Comparison of ENCODE assay signal across 13 cellular contexts in genomic region chr2:207226671-207227061, GRCh38.
DNase-seq lines count a peak whose midpoint lies in the region; ATAC-seq and TF ChIP-seq lines count a peak whose summit lies in the region.
"Had no signal": no experiment of that assay in that cellular context is flagged by ENCODE, and none has a peak within 500 bp of the region (broad histone marks: within the 10 kb centered on the region; RNA-seq: fewer than 3 reads in every experiment).

No MANE protein-coding gene starts in this region.

- H3K27me3 Mint-ChIP-seq in nephron (ENCODE audit: low read depth) = peaks cover 3% of the 10 kb centered on the region

- DNase-seq in activated naive CD4-positive, alpha-beta T cell treated with anti-CD3 and anti-CD28 coated beads, Interleukin-2, amount 50 U/mL, for 72 hours (ENCODE audit: low spot score in 2 of 2) = no peak
- DNase-seq in activated naive CD4-positive, alpha-beta T cell treated with Interleukin-2 at 50 U/mL for 16 hours = no peak
- DNase-seq in coronary artery (ENCODE audit: low spot score) (no peak), tibial nerve (ENCODE audit: low spot score in 2 of 2) (no peak), T-helper 1 cell (no peak), OCI-M2 (lab: John Stamatoyannopoulos, UW; ENCODE audit: unreplicated experiment) (no peak)
- DNase-seq: activated T-cell treated with anti-CD3 and anti-CD28 coated beads, Interleukin-2, amount 50 U/mL, for 24 hours; DMS153; stimulated activated CD4-positive, alpha-beta T cell treated with anti-CD3 and anti-CD28 coated beads, Interleukin-4, amount 100 ng/mL, for 1 hour had no signal

- TF ChIP-seq EP300 in tibial nerve (IDR thresholded peaks at IDR 0.05) = no peak

- peaks cover 0 to 31% (median 11%) of the 10 kb centered on the region in 4 donors for H3K4me1 ChIP-seq in tibial nerve
- H3K4me1 ChIP-seq: body of pancreas had no signal

- no peaks in the 10 kb centered on the region for H3K9me3 ChIP-seq in tibial nerve
- H3K9me3 ChIP-seq: body of pancreas had no signal

- no peak for TF ChIP-seq POLR2A in tibial nerve (IDR thresholded peaks at IDR 0.05)

- no peak for ATAC-seq in activated naive CD4-positive, alpha-beta T cell treated with anti-CD3 and anti-CD28 coated beads, Interleukin-2, amount 50 U/mL, for 72 hours
- ATAC-seq in GM21526 (IDR thresholded peaks at IDR 0.05; ENCODE audit: low FRiP score, unreplicated experiment) = no peak
- ATAC-seq: body of pancreas had no signal

- H3K4me3 ChIP-seq in coronary artery = peak overlapping the region; percentile 61
- H3K4me3 ChIP-seq in tibial nerve = peak overlapping the region in 3 of 4 donors; percentile 6 to 29 (median 12)
- H3K4me3 ChIP-seq: body of pancreas had no signal

- H3K27ac ChIP-seq in coronary artery (peak overlapping the region in 1 of 2 donors; percentile 10), tibial nerve (no peak overlapping the region)
- H3K27ac ChIP-seq: body of pancreas had no signal

- peaks cover 4 to 9% of the 10 kb centered on the region in 2 donors for H3K9me3 Mint-ChIP-seq in activated naive CD4-positive, alpha-beta T cell treated with anti-CD3 and anti-CD28 coated beads, Interleukin-2, amount 50 U/mL, for 72 hours
- H3K9me3 Mint-ChIP-seq in nephron = no peaks in the 10 kb centered on the region
- H3K9me3 Mint-ChIP-seq: activated T-cell treated with anti-CD3 and anti-CD28 coated beads, Interleukin-2, amount 50 U/mL, for 24 hours; neural crest cell had no signal

- TF ChIP-seq CTCF in coronary artery (IDR thresholded peaks at IDR 0.05) = no peak
- no peak for TF ChIP-seq CTCF in nephron (IDR thresholded peaks at IDR 0.05; ENCODE audit: unreplicated experiment in 3 of 3)
- no peak for TF ChIP-seq CTCF in tibial nerve (IDR thresholded peaks at IDR 0.05)

- peaks cover 43% of the 10 kb centered on the region for H3K4me1 Mint-ChIP-seq in nephron

- H3K36me3 ChIP-seq in tibial nerve = no peaks in the 10 kb centered on the region

- WGBS in tibial nerve, 2 donors = 45 to 49% methylated on average over 4 of the region's 4 CpGs

- H3K36me3 Mint-ChIP-seq in activated naive CD4-positive, alpha-beta T cell treated with anti-CD3 and anti-CD28 coated beads, Interleukin-2, amount 50 U/mL, for 72 hours = peaks cover 0 to 10% of the 10 kb centered on the region in 2 donors
- no peaks in the 10 kb centered on the region for H3K36me3 Mint-ChIP-seq in nephron (ENCODE audit: low read depth)

- H3K4me3 Mint-ChIP-seq in nephron = peak overlapping the region; percentile 9 to 63 (median 62)
- H3K4me3 Mint-ChIP-seq: activated T-cell treated with anti-CD3 and anti-CD28 coated beads, Interleukin-2, amount 50 U/mL, for 24 hours; neural crest cell had no signal

- no peaks in the 10 kb centered on the region for H3K27me3 ChIP-seq in tibial nerve
- H3K27me3 ChIP-seq: body of pancreas had no signal

- H3K27ac Mint-ChIP-seq in activated naive CD4-positive, alpha-beta T cell treated with anti-CD3 and anti-CD28 coated beads, Interleukin-2, amount 50 U/mL, for 72 hours = peak overlapping the region; percentile 19 to 29
- H3K27ac Mint-ChIP-seq in nephron = peak overlapping the region; percentile 9 to 93 (median 89)
